Comparison of ENCODE assay signal across 18 cellular contexts in genomic region chr1:183391863-183392262, GRCh38. TPM values are rescaled to one million over a fixed set of nuclear protein-coding genes. Genes with fewer than 3 reads are reported as not detected.
A peak's percentile ranks its signal among the peaks of the same experiment; 100 is the strongest.
DNase-seq lines count a peak whose midpoint lies in the region; ATAC-seq, FAIRE-seq and TF ChIP-seq lines count a peak whose summit lies in the region.
"Had no signal": no experiment of that assay in that cellular context is flagged by ENCODE, and none has a peak within 500 bp of the region (broad histone marks: within the 10 kb centered on the region; RNA-seq: fewer than 3 reads in every experiment).

No MANE protein-coding gene starts in this region.

- H3K9me3 ChIP-seq in left ventricle myocardium inferior (replicated peaks): no peaks in the 10 kb centered on the region
- no peaks in the 10 kb centered on the region for H3K9me3 ChIP-seq in gastrocnemius medialis
- H3K9me3 ChIP-seq in pancreas: no peaks in the 10 kb centered on the region
- H3K9me3 ChIP-seq: BLaER1 had no signal

- H3K4me3 ChIP-seq in left ventricle myocardium inferior (no peak overlapping the region), gastrocnemius medialis (no peak overlapping the region), pancreas (no peak overlapping the region)
- H3K4me3 ChIP-seq: BLaER1 had no signal

- no peak for TF ChIP-seq POLR2A in gastrocnemius medialis (IDR thresholded peaks at IDR 0.05)

- CTCF ChIA-PET in HEK293T (lab: Yijun Ruan, JAX): no interaction called here

- H3K4me1 ChIP-seq in left ventricle myocardium inferior (peaks cover 26% of the 10 kb centered on the region), gastrocnemius medialis (no peaks in the 10 kb centered on the region), pancreas (no peaks in the 10 kb centered on the region)
- H3K4me1 ChIP-seq: BLaER1 had no signal

- 67 to 91% methylated on average over 1 of the region's 1 CpG for WGBS in pancreas, 2 donors

- in situ Hi-C loops in gastrocnemius medialis (cut with MboI; ENCODE audit: low sequenced_read_pairs in 4 of 4) (no loop called here), GM13977 (cut with MboI; ENCODE audit: low pct_unique_long_range_greater_than_20kb, low sequenced_read_pairs, unreplicated experiment) (no loop called here)

- H3K36me3 ChIP-seq in left ventricle myocardium inferior: no peaks in the 10 kb centered on the region
- H3K36me3 ChIP-seq in gastrocnemius medialis: no peaks in the 10 kb centered on the region
- no peaks in the 10 kb centered on the region for H3K36me3 ChIP-seq in pancreas
- H3K36me3 ChIP-seq: BLaER1 had no signal

- ATAC-seq in Right ventricle myocardium superior (ENCODE audit: poor library complexity) (peak; percentile 73), gastrocnemius medialis (peak; percentile 42 to 55), pancreas (no peak)
- ATAC-seq: HepG2 had no signal

- TF ChIP-seq CTCF in left ventricle myocardium inferior (IDR thresholded peaks at IDR 0.05; ENCODE audit: borderline replicate concordance): no peak
- TF ChIP-seq CTCF in gastrocnemius medialis (IDR thresholded peaks at IDR 0.05 in 4 of 5, conservative IDR thresholded peaks at IDR 0.05 in 1 of 5): no peak
- no peak for TF ChIP-seq CTCF in GM13977 (IDR thresholded peaks at IDR 0.05; ENCODE audit: extremely low read depth, insufficient read depth, missing control alignments)
- TF ChIP-seq CTCF in pancreas (IDR thresholded peaks at IDR 0.05): no peak

- H3K27me3 ChIP-seq in left ventricle myocardium inferior (ENCODE audit: low read depth) (no peaks in the 10 kb centered on the region), gastrocnemius medialis (no peaks in the 10 kb centered on the region), pancreas (no peaks in the 10 kb centered on the region)
- H3K27me3 ChIP-seq: BLaER1 had no signal

- POLR2A ChIA-PET in HEK293T (lab: Yijun Ruan, JAX): no interaction called here

- FAIRE-seq in pancreas (lab: Jason Lieb, UNC): no peak
- FAIRE-seq: GM12892, GM19239, H1, HepG2 had no signal

- no peak for DNase-seq in Right ventricle myocardium superior
- DNase-seq in left ventricle myocardium inferior: no peak
- DNase-seq in myocyte (ENCODE audit: low read depth): peak; percentile 50
- no peak for DNase-seq in gastrocnemius medialis
- DNase-seq in GM13977 (ENCODE audit: low spot score): no peak
- no peak for DNase-seq in pancreas
- DNase-seq in HEK293T (ENCODE audit: extremely low spot score): no peak
- DNase-seq: 8988T; CD4-positive, alpha-beta memory T cell; DMS153; DMS79; GDM1; H9 had no signal

- H3K27ac ChIP-seq in left ventricle myocardium inferior (replicated peaks): peak overlapping the region; percentile 56
- H3K27ac ChIP-seq in gastrocnemius medialis: no peak overlapping the region
- no peak overlapping the region for H3K27ac ChIP-seq in pancreas
- H3K27ac ChIP-seq: BLaER1 had no signal

- intact Hi-C loops in Right ventricle myocardium superior (cut with DNase I): no loop called here
- intact Hi-C loops in left ventricle myocardium inferior (cut with micrococcal nuclease): no loop called here
- intact Hi-C loops in gastrocnemius medialis (cut with DNase I; ENCODE audit: low total_unique reads): no loop called here
- intact Hi-C loops in pancreas (cut with DNase I): no loop called here

TF ChIP-seq in HEK293T, 16 proteins besides CTCF, POLR2A, EP300 and RAD21:
- TF ChIP-seq ZNF384 (IDR thresholded peaks at IDR 0.05) (no peak), BHLHE40 (IDR thresholded peaks at IDR 0.05; ENCODE audit: borderline replicate concordance) (no peak)

RNA-seq across cellular contexts. Expression of gene NMNAT2, which starts 26.3 kb away (rescaled TPM):
- total RNA-seq in Right ventricle myocardium superior: 2.1 TPM
- 3.4 TPM for total RNA-seq in left ventricle myocardium inferior
- total RNA-seq in myocyte: 5.3 and 7.8 TPM in 2 replicates
- polyA plus RNA-seq in myocyte (2012): 5.1 TPM
- total RNA-seq in gastrocnemius medialis: under 1 TPM in 3 of 4 donors, not detected in 1; 0.10 to 0.29 (median 0.26) TPM
- total RNA-seq in pancreas: 1 to 10 TPM in 3 of 6 donors, under 1 TPM in 3; 0.42 to 3.5 (median 1.5) TPM
- 1 to 10 TPM; 1.3 to 4.9 TPM for polyA plus RNA-seq in pancreas
- total RNA-seq: CD4-positive, alpha-beta memory T cell; HepG2 had no signal
- polyA plus RNA-seq: CD4-positive, alpha-beta memory T cell; HepG2 had no signal

Comparison
In these comparisons a context has a peak if more than half of its experiments do, and no peak if none do; other contexts are left out.
1. ATAC-seq: peak in Right ventricle myocardium superior (single experiment) and gastrocnemius medialis (2 of 2); none in pancreas (0 of 4).